ENCODE assay signal across 9 cellular contexts in the genomic region with DNA sequence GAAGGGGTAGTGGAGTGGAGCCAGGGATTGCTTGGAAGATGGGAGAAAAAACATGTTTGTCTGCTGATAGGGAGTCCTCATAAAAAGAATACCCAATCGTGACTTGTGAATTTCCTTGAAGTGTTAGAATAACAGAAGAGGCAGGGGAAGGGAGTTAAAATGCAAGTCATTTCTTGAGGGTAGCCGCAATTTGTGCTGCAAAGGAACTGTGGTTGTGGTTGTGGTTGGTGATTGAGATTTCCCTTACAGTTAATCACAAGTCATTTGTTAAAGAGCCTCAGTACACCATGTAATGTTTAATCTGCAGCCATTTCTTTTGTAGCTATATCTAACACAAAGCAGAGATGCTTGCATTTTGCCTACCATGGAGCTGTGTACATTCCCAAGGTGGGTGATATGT. TPM values are rescaled to one million over a fixed set of nuclear protein-coding genes. Genes with fewer than 3 reads are reported as not detected.
DNase-seq lines count a peak whose midpoint lies in the region; ATAC-seq, FAIRE-seq and TF ChIP-seq lines count a peak whose summit lies in the region.
"Had no signal": no experiment of that assay in that cellular context is flagged by ENCODE, and none has a peak within 500 bp of the region (broad histone marks: within the 10 kb centered on the region; RNA-seq: fewer than 3 reads in every experiment).

No MANE protein-coding gene starts in this region.

- BruUV-seq in GM12878 (replicated peaks; lab: Mats Ljungman, UMichigan): no TSS peak

- 20% methylated on average over 2 of the region's 2 CpGs for WGBS in GM12878 (ENCODE audit: insufficient coverage, insufficient replicate concordance, low lambda C conversion rate, missing lambda C conversion rate)

- no peaks in the 10 kb centered on the region for H3K79me2 ChIP-seq in GM12878 (ENCODE audit: control insufficient read depth, insufficient read depth, low read length)

- H2AFZ ChIP-seq in GM12878 (ENCODE audit: control insufficient read depth, low read depth, low read length): no peak overlapping the region

- no peaks in the 10 kb centered on the region for H3K9me3 ChIP-seq in CD8-positive, alpha-beta T cell (ENCODE audit: low read length)
- no peaks in the 10 kb centered on the region; the same call in 1 of the 3 replicates for H3K9me3 ChIP-seq in GM12878 (replicated peaks; ENCODE audit: control insufficient read depth, insufficient read depth, low read length)

- peak; percentile 12 to 62 (median 48) for DNase-seq in CD8-positive, alpha-beta T cell
- peak; percentile 21 for DNase-seq in T follicular helper cell (ENCODE audit: low read depth)
- DNase-seq in GM12878 (ENCODE audit: low read depth, low spot score): peak; percentile 40
- DNase-seq in stimulated activated CD8-positive, alpha-beta memory T cell treated with anti-CD3 and anti-CD28 coated beads, Interleukin-7, amount 100 ng/mL, for 48 hours (ENCODE audit: extremely low read depth in 1 of 2, low read depth in 1 of 2): peak; percentile 10 to 45
- DNase-seq in medulla oblongata (ENCODE audit: extremely low spot score): no peak
- no peak for DNase-seq in NCI-H2029 (lab: John Stamatoyannopoulos, UW)
- no peak for DNase-seq in sciatic nerve (ENCODE audit: low spot score)

- H3K36me3 Mint-ChIP-seq in CD8-positive, alpha-beta T cell: no peaks in the 10 kb centered on the region

- no peaks in the 10 kb centered on the region for H4K20me1 ChIP-seq in GM12878 (ENCODE audit: control insufficient read depth, insufficient read depth)

- intact Hi-C loops in CD8-positive, alpha-beta T cell (cut with DNase I, micrococcal nuclease): loop anchor here in 1 of 2 experiments (1.0 kb wide), 1 partner anchor 38 kb away; a partner anchor contains a TSS
- intact Hi-C loops in GM12878 (cut with micrococcal nuclease; ENCODE audit: unreplicated experiment) (no loop called here), sciatic nerve (cut with DNase I) (no loop called here)

- in situ Hi-C loops in GM12878 (cut with MboI): no loop called here

- no peak for TF ChIP-seq RAD21 in GM12878 (IDR thresholded peaks at IDR 0.05; ENCODE audit: insufficient read depth, low read depth, low read length)

- H3K36me3 ChIP-seq in CD8-positive, alpha-beta T cell (ENCODE audit: insufficient read depth, low read length): no peaks in the 10 kb centered on the region
- no peaks in the 10 kb centered on the region for H3K36me3 ChIP-seq in GM12878 (ENCODE audit: control insufficient read depth in 2 of 2, insufficient read depth in 2 of 2, low read length in 1 of 2)

- no peak overlapping the region for H3K27ac ChIP-seq in CD8-positive, alpha-beta T cell (ENCODE audit: low read depth, low read length)
- H3K27ac ChIP-seq in GM12878 (ENCODE audit: control insufficient read depth, insufficient read depth): no peak overlapping the region

- peak in 1 of 2 experiments; percentile 41; a peak in 1 of 4 replicates for TF ChIP-seq EP300 in GM12878 (IDR thresholded peaks at IDR 0.05; ENCODE audit: borderline replicate concordance in 1 of 2, control insufficient read depth in 1 of 2, low read depth in 2 of 2, low read length in 2 of 2)

- H3K27me3 Mint-ChIP-seq in CD8-positive, alpha-beta T cell (ENCODE audit: low read depth): peaks cover 65% of the 10 kb centered on the region

- H3K4me1 Mint-ChIP-seq in CD8-positive, alpha-beta T cell (ENCODE audit: low read depth): peaks cover 17% of the 10 kb centered on the region

- ATAC-seq in CD8-positive, alpha-beta T cell: peak; percentile 77
- ATAC-seq in HG02610 (IDR thresholded peaks at IDR 0.05; ENCODE audit: unreplicated experiment): peak; percentile 73
- ATAC-seq in GM12878: peak; percentile 94
- ATAC-seq in sciatic nerve: no peak

- H3K9ac ChIP-seq in GM12878 (ENCODE audit: control insufficient read depth, insufficient read depth, low read length): no peak overlapping the region

- H3K4me3 Mint-ChIP-seq in CD8-positive, alpha-beta T cell: no peak overlapping the region

- peaks cover 12% of the 10 kb centered on the region for H3K4me1 ChIP-seq in CD8-positive, alpha-beta T cell (ENCODE audit: insufficient read depth, low read length)
- H3K4me1 ChIP-seq in GM12878 (ENCODE audit: control insufficient read depth, insufficient read depth, low read length): no peaks in the 10 kb centered on the region

- no peak for TF ChIP-seq POLR2A in GM12878 (IDR thresholded peaks at IDR 0.05; ENCODE audit: low read depth, low read length)

- peak; percentile 76 for FAIRE-seq in GM12878 (lab: Jason Lieb, UNC)
- FAIRE-seq: colon had no signal

- H3K27me3 ChIP-seq in CD8-positive, alpha-beta T cell (ENCODE audit: insufficient read depth, low read length): peaks cover 13% of the 10 kb centered on the region
- no peaks in the 10 kb centered on the region for H3K27me3 ChIP-seq in GM12878 (replicated peaks in 1 of 2; ENCODE audit: control insufficient read depth in 2 of 2, insufficient read depth in 2 of 2, low read length in 1 of 2)

- CTCF ChIA-PET in CD8-positive, alpha-beta T cell (lab: Charles Lee): no interaction called here
- CTCF ChIA-PET in GM12878 (lab: Yijun Ruan, JAX): interaction anchor here (0.6 kb wide), 1 partner anchor 125 kb away, joined by 3 read pairs; no protein-coding TSS in a partner anchor

- SMC1A ChIA-PET in GM12878 (lab: Charles Lee; ENCODE audit: uncharacterized antibody, unreplicated experiment): interaction anchor here (1.3 kb wide), 1 partner anchor 27 kb away, joined by 3 read pairs; no protein-coding TSS in a partner anchor

- RAD21 ChIA-PET in GM12878 (lab: Charles Lee; ENCODE audit: unreplicated experiment): no interaction called here

- H3K4me3 ChIP-seq in CD8-positive, alpha-beta T cell (ENCODE audit: low read depth, low read length): no peak overlapping the region
- H3K4me3 ChIP-seq in GM12878: no peak overlapping the region

- TF ChIP-seq CTCF in CD8-positive, alpha-beta T cell (IDR thresholded peaks at IDR 0.05): no peak
- no peak for TF ChIP-seq CTCF in GM12878 (IDR thresholded peaks at IDR 0.05 in 2 of 3, conservative IDR thresholded peaks at IDR 0.05 in 1 of 3; ENCODE audit: control insufficient read depth in 2 of 3, extremely low read depth in 1 of 3, insufficient read depth in 1 of 3, low read depth in 3 of 3, low read length in 3 of 3)

- H3K9me3 Mint-ChIP-seq in CD8-positive, alpha-beta T cell: peaks cover 15% of the 10 kb centered on the region

- H3K27ac Mint-ChIP-seq in CD8-positive, alpha-beta T cell: no peak overlapping the region

- POLR2A ChIA-PET in CD8-positive, alpha-beta T cell (lab: Charles Lee): no interaction called here
- POLR2A ChIA-PET in GM12878 (lab: Charles Lee): no interaction called here

- H3K4me2 ChIP-seq in GM12878 (ENCODE audit: control insufficient read depth, insufficient read depth): peak overlapping the region; percentile 22; the same call in 1 of the 2 replicates

TF ChIP-seq in GM12878, 131 proteins besides CTCF, POLR2A, EP300 and RAD21 (continues in another document):
- no peak for TF ChIP-seq HDAC2 (IDR thresholded peaks at IDR 0.05)
- TF ChIP-seq CREB1 (IDR thresholded peaks at IDR 0.05; ENCODE audit: low read depth): no peak
- no peak for TF ChIP-seq NRF1 (conservative IDR thresholded peaks at IDR 0.05; ENCODE audit: low read depth, low read length)
- TF ChIP-seq IKZF2 (IDR thresholded peaks at IDR 0.05): peak; percentile 69 to 81; a peak in 3 of 4 replicates
- no peak for TF ChIP-seq MYB (IDR thresholded peaks at IDR 0.05; ENCODE audit: borderline replicate concordance, low read depth, low read length)
- TF ChIP-seq NR2F1 (conservative IDR thresholded peaks at IDR 0.05): no peak
- no peak for TF ChIP-seq SREBF2 (IDR thresholded peaks at IDR 0.05; ENCODE audit: low read length)
- TF ChIP-seq SIN3A (IDR thresholded peaks at IDR 0.05; ENCODE audit: low read depth, low read length): no peak
- 0 out of 2 replicates have a peak, but pooled peaks have one; percentile 39 for TF ChIP-seq PAX5 (IDR thresholded peaks at IDR 0.05; ENCODE audit: borderline replicate concordance, low read depth, low read length)
- TF ChIP-seq, protein P1, sequence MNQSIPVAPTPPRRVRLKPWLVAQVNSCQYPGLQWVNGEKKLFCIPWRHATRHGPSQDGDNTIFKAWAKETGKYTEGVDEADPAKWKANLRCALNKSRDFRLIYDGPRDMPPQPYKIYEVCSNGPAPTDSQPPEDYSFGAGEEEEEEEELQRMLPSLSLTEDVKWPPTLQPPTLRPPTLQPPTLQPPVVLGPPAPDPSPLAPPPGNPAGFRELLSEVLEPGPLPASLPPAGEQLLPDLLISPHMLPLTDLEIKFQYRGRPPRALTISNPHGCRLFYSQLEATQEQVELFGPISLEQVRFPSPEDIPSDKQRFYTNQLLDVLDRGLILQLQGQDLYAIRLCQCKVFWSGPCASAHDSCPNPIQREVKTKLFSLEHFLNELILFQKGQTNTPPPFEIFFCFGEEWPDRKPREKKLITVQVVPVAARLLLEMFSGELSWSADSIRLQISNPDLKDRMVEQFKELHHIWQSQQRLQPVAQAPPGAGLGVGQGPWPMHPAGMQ (IDR thresholded peaks at IDR 0.05; ENCODE audit: borderline replicate concordance): peak; percentile 25; the same call in 1 of the 2 replicates

RNA-seq across cellular contexts. Expression of a gene that starts 38.5 kb away (rescaled TPM):
- 10 to 100 TPM in 1 of 2 experiments, 1 to 10 TPM in 1; 8.5 to 12.2 TPM for total RNA-seq in CD8-positive, alpha-beta T cell
- total RNA-seq in GM12878 (2013; cell fraction: nucleolus; rRNA removed): 35.9 and 39.7 TPM in 2 replicates
- 7.9 and 9.9 TPM in 2 replicates for total RNA-seq in GM12878 (2014; rRNA removed)
- 12.8 and 14.7 TPM in 2 replicates for total RNA-seq in GM12878 (2014; rRNA removed; fragmentation: Illumina TruSeq; extraction: Trizol)
- total RNA-seq in GM12878 (2021): 9.2 and 10.5 TPM in 2 replicates
- 10.1 TPM for polyA plus RNA-seq in GM12878 (2011; ENCODE audit: low read depth)
- polyA plus RNA-seq in GM12878 (2011; rRNA removed): 46.6 and 88.5 TPM in 2 replicates
- 11.0 and 14.0 TPM in 2 replicates for polyA plus RNA-seq in GM12878 (2011; cell fraction: cytosol; rRNA removed)
- 9.6 and 10.5 TPM in 2 replicates for polyA plus RNA-seq in GM12878 (2011; cell fraction: nucleus; rRNA removed)
- 24.3 and 32.6 TPM in 2 replicates for polyA plus RNA-seq in GM12878 (2012)
- 15.8 and 15.9 TPM in 2 replicates for polyA plus RNA-seq in GM12878 (2014; fragmentation: Illumina TruSeq; extraction: Trizol)
- polyA plus RNA-seq in GM12878 (2014; fragmentation: Nextera tagmentation; extraction: Ambion mirVana): 1 to 10 TPM; 2.4 to 3.0 TPM
- polyA plus RNA-seq in GM12878 (2014; rRNA removed): 8.8 and 9.8 TPM in 2 replicates
- 1 to 10 TPM; 3.1 to 8.6 TPM for polyA plus RNA-seq in GM12878 (2016; fragmentation: Nextera tagmentation; extraction: Ambion mirVana)
- 31.5 and 48.0 TPM in 2 replicates for polyA minus RNA-seq in GM12878 (2011; rRNA and poly(A)+ RNA removed)
- 12.8 and 18.7 TPM in 2 replicates for polyA minus RNA-seq in GM12878 (2011; cell fraction: cytosol; rRNA and poly(A)+ RNA removed)
- 12.1 and 18.6 TPM in 2 replicates for polyA minus RNA-seq in GM12878 (2011; cell fraction: nucleus; rRNA and poly(A)+ RNA removed)
- 45.5 TPM for total RNA-seq in sciatic nerve

Comparison
In these comparisons a context has a peak if more than half of its experiments do, and no peak if none do; other contexts are left out.
1. DNase-seq: peak in CD8-positive, alpha-beta T cell (7 of 7), T follicular helper cell (single experiment), GM12878 (single experiment) and stimulated activated CD8-positive, alpha-beta memory T cell treated with anti-CD3 and anti-CD28 coated beads, Interleukin-7, amount 100 ng/mL, for 48 hours (2 of 2); none in medulla oblongata (single experiment), NCI-H2029 (single experiment) and sciatic nerve (single experiment).